ENCODE assay signal across 21 cellular contexts in the genomic region with DNA sequence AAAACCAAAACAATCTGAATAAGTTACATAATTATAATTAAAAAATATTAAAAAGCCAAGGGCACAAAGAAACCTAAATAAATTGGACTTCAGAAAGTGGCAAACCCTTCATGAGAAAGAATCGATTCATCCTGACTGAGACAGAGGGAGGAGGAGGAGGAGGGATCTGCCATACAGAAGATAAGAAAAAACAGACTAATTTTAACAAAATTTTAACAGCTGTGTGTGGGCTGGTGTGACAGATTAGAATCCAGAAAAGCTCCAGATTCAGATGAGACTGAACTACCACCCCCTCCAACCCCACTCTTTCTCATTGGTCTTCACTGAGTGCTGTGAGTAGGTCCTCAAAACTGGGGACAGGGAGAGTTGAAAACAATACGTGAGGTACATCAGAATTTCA.
"Had no signal": no experiment of that assay in that cellular context is flagged by ENCODE, and none has a peak within 500 bp of the region (broad histone marks: within the 10 kb centered on the region; RNA-seq: fewer than 3 reads in every experiment).

No MANE protein-coding gene starts in this region.

- H3K9me3 ChIP-seq: colonic mucosa, gastrocnemius medialis, pancreas, stomach, testis, tibial artery had no signal

- FAIRE-seq: pancreas had no signal

- DNase-seq: colonic mucosa; effector CD8-positive, alpha-beta T cell; endodermal cell; foreskin fibroblast; gastrocnemius medialis; kidney; mammary epithelial cell; naive thymus-derived CD8-positive, alpha-beta T cell; nephron progenitor cell; pancreas; stimulated activated CD4-positive, alpha-beta T cell treated with anti-CD3 and anti-CD28 coated beads, Interleukin-2, amount 100 ng/mL, for 24 hours; stimulated activated CD4-positive, alpha-beta T cell treated with anti-CD3 and anti-CD28 coated beads, Interleukin-4, amount 100 ng/mL, for 24 hours; stimulated activated naive CD4-positive, alpha-beta T cell treated with Interleukin-2 at 50 U/mL for 16 hours; stomach; testis; tibial artery had no signal

- H3K27ac ChIP-seq: colonic mucosa, epithelial cell of prostate, gastrocnemius medialis, pancreas, stomach, testis, tibial artery had no signal

- H3K27me3 ChIP-seq: colonic mucosa, gastrocnemius medialis, pancreas, stomach, testis, tibial artery had no signal

- H3K4me3 ChIP-seq: colonic mucosa, gastrocnemius medialis, pancreas, stomach, testis, tibial artery had no signal

- ATAC-seq: esophagus mucosa; gastrocnemius medialis; left lobe of liver; naive thymus-derived CD8-positive, alpha-beta T cell; pancreas; sciatic nerve; stimulated activated effector memory CD8-positive, alpha-beta T cell treated with anti-CD3 and anti-CD28 coated beads, Interleukin-12 subunit alpha, Interleukin-12 subunit beta, amount 100 ng/mL, for 72 hours had no signal

- H3K4me1 ChIP-seq: colonic mucosa, gastrocnemius medialis, pancreas, stomach, testis, tibial artery had no signal

- H3K36me3 ChIP-seq: colonic mucosa, gastrocnemius medialis, pancreas, stomach, tibial artery had no signal
